8 cellular contexts compared by ENCODE assay signal in genomic region chr6:165884813-165885765, GRCh38.
DNase-seq lines count a peak whose midpoint lies in the region; ATAC-seq, FAIRE-seq and TF ChIP-seq lines count a peak whose summit lies in the region.

No MANE protein-coding gene starts in this region.

- POLR2A ChIA-PET in WTC11 (lab: Charles Lee) = no interaction called here

- H3K36me3 Mint-ChIP-seq in WTC11 = peaks cover 12% of the 10 kb centered on the region

- peaks cover 29% of the 10 kb centered on the region for H3K9me3 Mint-ChIP-seq in WTC11

- no peaks in the 10 kb centered on the region for H3K27me3 ChIP-seq in keratinocyte (ENCODE audit: control insufficient read depth, extremely low read depth, insufficient read depth, low read length)

- H3K9me3 ChIP-seq in keratinocyte (ENCODE audit: control insufficient read depth, low read depth, low read length) = peaks cover 3% of the 10 kb centered on the region

- no peak overlapping the region for H3K9ac ChIP-seq in keratinocyte (ENCODE audit: control insufficient read depth, extremely low read depth, insufficient read depth, low read length)

- H3K27ac ChIP-seq in keratinocyte (ENCODE audit: control insufficient read depth, insufficient read depth, low read length) = no peak overlapping the region

- dilution Hi-C loops in keratinocyte (cut with MboI; ENCODE audit: extremely low pct_ligation_motif_present, low sequenced_read_pairs) = no loop called here

- CTCF ChIA-PET in WTC11 (lab: Charles Lee) = interaction anchor here (0.7 to 4.4 kb wide), 12 partner anchors 11 to 221 kb away, joined by 3 to 46 read pairs (median 4); no protein-coding TSS in a partner anchor

- H3K4me1 ChIP-seq in keratinocyte (ENCODE audit: control insufficient read depth, extremely low read depth, insufficient read depth, low read length) = no peaks in the 10 kb centered on the region

- peak overlapping the region; percentile 15; the same call in 1 of the 2 replicates for H3K4me3 Mint-ChIP-seq in WTC11

- H3K4me1 Mint-ChIP-seq in WTC11 = peaks cover 6% of the 10 kb centered on the region

- H3K27me3 Mint-ChIP-seq in WTC11 (ENCODE audit: low read depth) = peaks cover 11% of the 10 kb centered on the region; the same call in 1 of the 2 replicates

- no peak overlapping the region for H3K4me3 ChIP-seq in keratinocyte (ENCODE audit: control insufficient read depth in 2 of 3, extremely low read depth in 1 of 3, insufficient read depth in 2 of 3, low read depth in 1 of 3, low read length in 3 of 3)

- H4K20me1 ChIP-seq in keratinocyte (ENCODE audit: control insufficient read depth, extremely low read depth, insufficient read depth, low read length) = no peaks in the 10 kb centered on the region

- no peaks in the 10 kb centered on the region for H3K79me2 ChIP-seq in keratinocyte (ENCODE audit: control insufficient read depth, insufficient read depth, low read length)

- ATAC-seq in HG02642 (IDR thresholded peaks at IDR 0.05; ENCODE audit: poor library complexity, unreplicated experiment) (peak; percentile 94), WTC11 (peak; percentile 98)

- TF ChIP-seq CTCF in WTC11 (IDR thresholded peaks at IDR 0.05) = peak; percentile 80
- TF ChIP-seq CTCF in keratinocyte (optimal IDR thresholded peaks at IDR 0.05 in 1 of 3, IDR thresholded peaks at IDR 0.05 in 1 of 3, conservative IDR thresholded peaks at IDR 0.05 in 1 of 3; ENCODE audit: extremely low read depth in 1 of 3, insufficient read depth in 2 of 3, low read length in 3 of 3) = peak; percentile 30 to 48 (median 47)

- peak; percentile 18 for DNase-seq in NCI-H345 (lab: John Stamatoyannopoulos, UW)
- DNase-seq in NCI-H345 treated with DMSO at 0.1 percent for 48 hours (lab: John Stamatoyannopoulos, UW; ENCODE audit: unreplicated experiment) = no peak
- peak; percentile 31 for DNase-seq in NCI-H146 treated with DMSO at 0.1 percent for 48 hours (lab: John Stamatoyannopoulos, UW; ENCODE audit: unreplicated experiment)
- DNase-seq in WTC11 (ENCODE audit: low spot score) = peak; percentile 90
- peak; percentile 28 to 66 for DNase-seq in T47D (ENCODE audit: low read depth in 1 of 2, low spot score in 1 of 2)
- no peak for DNase-seq in keratinocyte (ENCODE audit: low read depth, low spot score)
- peak; percentile 68 for DNase-seq in stimulated activated CD4-positive, alpha-beta T cell treated with anti-CD3 and anti-CD28 coated beads, Interleukin-1b, Interleukin-23, amount 100 ng/mL, for 48 hours

- no peak for FAIRE-seq in keratinocyte (lab: Jason Lieb, UNC)

- no peak overlapping the region for H2AFZ ChIP-seq in keratinocyte (ENCODE audit: control insufficient read depth, low read length)

- H3K9me1 ChIP-seq in keratinocyte (ENCODE audit: control insufficient read depth, extremely low read depth, insufficient read depth, low read length) = no peaks in the 10 kb centered on the region

- no peaks in the 10 kb centered on the region for H3K36me3 ChIP-seq in keratinocyte (ENCODE audit: control insufficient read depth in 2 of 2, extremely low read depth in 1 of 2, insufficient read depth in 2 of 2, low read length in 2 of 2)

- H3K27ac Mint-ChIP-seq in WTC11 = no peak overlapping the region

- in situ Hi-C loops in T47D (cut with HindIII; ENCODE audit: low pct_unique_long_range_greater_than_20kb, low sequenced_read_pairs) = no loop called here

- no peak overlapping the region for H3K4me2 ChIP-seq in keratinocyte (ENCODE audit: control insufficient read depth, extremely low read depth, insufficient read depth, low read depth, low read length)

TF ChIP-seq in WTC11, 78 proteins besides CTCF, POLR2A, EP300 and RAD21:
- no peak for TF ChIP-seq STAT6 (CRISPR knock-in tag; conservative IDR thresholded peaks at IDR 0.05; ENCODE audit: low read depth)
- TF ChIP-seq ZNF138 (CRISPR knock-in tag; conservative IDR thresholded peaks at IDR 0.05) = no peak
- no peak for TF ChIP-seq TCF7 (CRISPR knock-in tag; IDR thresholded peaks at IDR 0.05; ENCODE audit: low read depth)
- no peak for TF ChIP-seq MYBL2 (CRISPR knock-in tag; IDR thresholded peaks at IDR 0.05)
- TF ChIP-seq ZNF416 (CRISPR knock-in tag; IDR thresholded peaks at IDR 0.05) = no peak
- TF ChIP-seq ZNF121 (CRISPR knock-in tag; IDR thresholded peaks at IDR 0.05) = no peak
- no peak for TF ChIP-seq GABPB1 (CRISPR knock-in tag; IDR thresholded peaks at IDR 0.05)
- TF ChIP-seq ETV6 (CRISPR knock-in tag; IDR thresholded peaks at IDR 0.05) = no peak
- TF ChIP-seq, protein P1, sequence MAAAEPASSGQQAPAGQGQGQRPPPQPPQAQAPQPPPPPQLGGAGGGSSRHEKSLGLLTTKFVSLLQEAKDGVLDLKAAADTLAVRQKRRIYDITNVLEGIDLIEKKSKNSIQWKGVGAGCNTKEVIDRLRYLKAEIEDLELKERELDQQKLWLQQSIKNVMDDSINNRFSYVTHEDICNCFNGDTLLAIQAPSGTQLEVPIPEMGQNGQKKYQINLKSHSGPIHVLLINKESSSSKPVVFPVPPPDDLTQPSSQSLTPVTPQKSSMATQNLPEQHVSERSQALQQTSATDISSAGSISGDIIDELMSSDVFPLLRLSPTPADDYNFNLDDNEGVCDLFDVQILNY (CRISPR knock-in tag; IDR thresholded peaks at IDR 0.05) = no peak
- no peak for TF ChIP-seq JAZF1 (CRISPR knock-in tag; IDR thresholded peaks at IDR 0.05)
- TF ChIP-seq HMGA2 (CRISPR knock-in tag; IDR thresholded peaks at IDR 0.05) = no peak
- TF ChIP-seq, protein P2, sequence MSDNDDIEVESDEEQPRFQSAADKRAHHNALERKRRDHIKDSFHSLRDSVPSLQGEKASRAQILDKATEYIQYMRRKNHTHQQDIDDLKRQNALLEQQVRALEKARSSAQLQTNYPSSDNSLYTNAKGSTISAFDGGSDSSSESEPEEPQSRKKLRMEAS (CRISPR knock-in tag; IDR thresholded peaks at IDR 0.05) = no peak
- no peak for TF ChIP-seq NFE2L1 (CRISPR knock-in tag; IDR thresholded peaks at IDR 0.05)
- no peak for TF ChIP-seq TEAD1 (CRISPR knock-in tag; IDR thresholded peaks at IDR 0.05)

Comparison
In these comparisons a context has a peak if more than half of its experiments do, and no peak if none do; other contexts are left out.
1. DNase-seq: peak in NCI-H345 (single experiment), NCI-H146 treated with DMSO at 0.1 percent for 48 hours (single experiment), WTC11 (single experiment), T47D (2 of 2) and stimulated activated CD4-positive, alpha-beta T cell treated with anti-CD3 and anti-CD28 coated beads, Interleukin-1b, Interleukin-23, amount 100 ng/mL, for 48 hours (single experiment); none in NCI-H345 treated with DMSO at 0.1 percent for 48 hours (single experiment) and keratinocyte (single experiment).